In the genomic region with DNA sequence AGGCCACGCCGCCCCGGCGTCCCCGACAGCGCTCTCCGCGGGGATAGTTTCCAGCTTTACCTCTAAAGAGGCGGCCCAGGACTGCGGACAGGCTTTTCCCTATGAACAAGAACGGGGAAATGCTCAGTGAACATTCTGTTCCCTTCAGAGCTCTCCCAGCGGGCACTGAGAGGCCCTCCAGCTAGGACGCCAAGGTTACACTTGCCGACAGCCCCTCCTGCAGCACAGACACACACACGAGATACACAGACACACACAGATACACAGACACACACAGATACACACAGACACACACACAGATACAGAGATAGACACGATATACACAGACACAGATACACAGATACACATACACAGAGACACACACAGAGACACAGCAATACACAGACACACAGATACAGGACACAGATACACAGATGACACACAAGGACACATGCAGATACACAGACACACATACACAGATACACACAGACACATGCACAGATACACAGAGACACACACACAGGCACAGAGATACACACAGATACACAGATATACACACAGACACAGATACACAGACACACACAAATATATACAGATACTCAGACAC, we compare ENCODE assay signal across 10 cellular contexts. TPM values are rescaled to one million over a fixed set of nuclear protein-coding genes. Genes with fewer than 3 reads are reported as not detected.
A peak's percentile ranks its signal among the peaks of the same experiment; 100 is the strongest.
DNase-seq lines count a peak whose midpoint lies in the region; ATAC-seq lines count a peak whose summit lies in the region.
"Had no signal": no experiment of that assay in that cellular context is flagged by ENCODE, and none has a peak within 500 bp of the region (broad histone marks: within the 10 kb centered on the region; RNA-seq: fewer than 3 reads in every experiment).

No MANE protein-coding gene starts in this region.

- H3F3A ChIP-seq in GM23248 (ENCODE audit: insufficient read depth), result no peaks in the 10 kb centered on the region

- H3K36me3 ChIP-seq in GM23248 (ENCODE audit: low read depth) (no peaks in the 10 kb centered on the region), iPS-15b (ENCODE audit: control insufficient read depth, insufficient read depth, low read length) (no peaks in the 10 kb centered on the region)

- no peaks in the 10 kb centered on the region for H3K79me2 ChIP-seq in GM23248 (ENCODE audit: insufficient read depth)

- H3K4me1 Mint-ChIP-seq in activated naive CD8-positive, alpha-beta T cell treated with anti-CD3 and anti-CD28 coated beads, Interleukin-2, amount 10 ng/mL, durations not matched to agents 7 days and 5 days, result peaks cover 21% of the 10 kb centered on the region
- H3K4me1 Mint-ChIP-seq in stimulated activated effector memory CD8-positive, alpha-beta T cell treated with anti-CD3 and anti-CD28 coated beads, Interleukin-12 subunit alpha, Interleukin-12 subunit beta, amount 100 ng/mL, for 72 hours, result peaks cover 39% of the 10 kb centered on the region

- H3K9ac ChIP-seq in GM23248 (no peak overlapping the region), iPS-15b (ENCODE audit: low read depth, low read length) (no peak overlapping the region)

- in situ Hi-C loops in GM23248 (cut with MboI), result no loop called here

- no peaks in the 10 kb centered on the region for H3K9me3 ChIP-seq in GM23248 (ENCODE audit: low read depth)
- H3K9me3 ChIP-seq in iPS-15b (ENCODE audit: control insufficient read depth, insufficient read depth, low read length), result no peaks in the 10 kb centered on the region

- H3K4me3 ChIP-seq in GM23248 (no peak overlapping the region), iPS-15b (ENCODE audit: low read depth, low read length) (peak overlapping the region; percentile 44)

- 12 to 14% methylated on average over 7 to 13 of the region's 16 CpGs for WGBS in GM23248 (ENCODE audit: low coverage in 1 of 2, low lambda C conversion rate in 2 of 2, missing lambda C conversion rate in 2 of 2), 2 experiments

- no peaks in the 10 kb centered on the region for H3K9me3 Mint-ChIP-seq in activated naive CD8-positive, alpha-beta T cell treated with anti-CD3 and anti-CD28 coated beads, Interleukin-2, amount 10 ng/mL, durations not matched to agents 7 days and 5 days
- no peaks in the 10 kb centered on the region for H3K9me3 Mint-ChIP-seq in stimulated activated effector memory CD8-positive, alpha-beta T cell treated with anti-CD3 and anti-CD28 coated beads, Interleukin-12 subunit alpha, Interleukin-12 subunit beta, amount 100 ng/mL, for 72 hours
- H3K9me3 Mint-ChIP-seq: activated CD8-positive, alpha-beta T cell treated with anti-CD3 and anti-CD28 coated beads for 36 hours had no signal

- H3K4me1 ChIP-seq in GM23248 (ENCODE audit: insufficient read depth) (peaks cover 4% of the 10 kb centered on the region), iPS-15b (ENCODE audit: control insufficient read depth, insufficient read depth, low read length) (peaks cover 2% of the 10 kb centered on the region)

- no peak overlapping the region for H3K27ac ChIP-seq in GM23248
- H3K27ac ChIP-seq: dorsolateral prefrontal cortex had no signal

- no peaks in the 10 kb centered on the region for H3K9me2 ChIP-seq in GM23248 (ENCODE audit: insufficient read depth)

- peak overlapping the region; percentile 4 for H3K4me3 Mint-ChIP-seq in activated naive CD8-positive, alpha-beta T cell treated with anti-CD3 and anti-CD28 coated beads, Interleukin-2, amount 10 ng/mL, durations not matched to agents 7 days and 5 days
- peak overlapping the region; percentile 5 for H3K4me3 Mint-ChIP-seq in stimulated activated effector memory CD8-positive, alpha-beta T cell treated with anti-CD3 and anti-CD28 coated beads, Interleukin-12 subunit alpha, Interleukin-12 subunit beta, amount 100 ng/mL, for 72 hours

- POLR2A ChIA-PET in activated naive CD8-positive, alpha-beta T cell treated with anti-CD3 and anti-CD28 coated beads, Interleukin-2, amount 10 ng/mL, durations not matched to agents 7 days and 5 days (lab: Charles Lee), result no interaction called here

- H3K36me3 Mint-ChIP-seq in activated naive CD8-positive, alpha-beta T cell treated with anti-CD3 and anti-CD28 coated beads, Interleukin-2, amount 10 ng/mL, durations not matched to agents 7 days and 5 days, result no peaks in the 10 kb centered on the region
- no peaks in the 10 kb centered on the region for H3K36me3 Mint-ChIP-seq in stimulated activated effector memory CD8-positive, alpha-beta T cell treated with anti-CD3 and anti-CD28 coated beads, Interleukin-12 subunit alpha, Interleukin-12 subunit beta, amount 100 ng/mL, for 72 hours

- H2AFZ ChIP-seq in GM23248, result peak overlapping the region; percentile 53

- H3K4me2 ChIP-seq in GM23248 (ENCODE audit: unreplicated experiment), result no peak overlapping the region

- H3K27me3 Mint-ChIP-seq in activated naive CD8-positive, alpha-beta T cell treated with anti-CD3 and anti-CD28 coated beads, Interleukin-2, amount 10 ng/mL, durations not matched to agents 7 days and 5 days, result peaks cover 48% of the 10 kb centered on the region

- H3K27me3 ChIP-seq in GM23248 (replicated peaks; ENCODE audit: insufficient read depth), result peaks cover 43% of the 10 kb centered on the region
- peaks cover 82% of the 10 kb centered on the region for H3K27me3 ChIP-seq in iPS-15b (ENCODE audit: control insufficient read depth, insufficient read depth, low read length)

- no peak for ATAC-seq in activated naive CD8-positive, alpha-beta T cell treated with anti-CD3 and anti-CD28 coated beads, Interleukin-2, amount 10 ng/mL, durations not matched to agents 7 days and 5 days (ENCODE audit: low read depth)
- ATAC-seq in stimulated activated effector memory CD8-positive, alpha-beta T cell treated with anti-CD3 and anti-CD28 coated beads, Interleukin-12 subunit alpha, Interleukin-12 subunit beta, amount 100 ng/mL, for 72 hours, result no peak
- ATAC-seq in HG02678 (IDR thresholded peaks at IDR 0.05; ENCODE audit: unreplicated experiment) (no peak), HG03469 (IDR thresholded peaks at IDR 0.05; ENCODE audit: unreplicated experiment) (no peak)

- DNase-seq in GM23248 (no peak), kidney tubule cell (ENCODE audit: low spot score) (no peak)
- DNase-seq in activated naive CD8-positive, alpha-beta T cell treated with anti-CD3 and anti-CD28 coated beads, Interleukin-2, amount 10 ng/mL, durations not matched to agents 7 days and 5 days, result no peak
- DNase-seq in stimulated activated effector memory CD8-positive, alpha-beta T cell treated with anti-CD3 and anti-CD28 coated beads, Interleukin-12 subunit alpha, Interleukin-12 subunit beta, amount 100 ng/mL, for 72 hours (ENCODE audit: low spot score in 2 of 2), result no peak
- no peak for DNase-seq in stimulated activated naive CD4-positive, alpha-beta T cell treated with Interleukin-2 at 50 U/mL for 16 hours (lab: John Stamatoyannopoulos, UW)

- H3K27ac Mint-ChIP-seq in activated naive CD8-positive, alpha-beta T cell treated with anti-CD3 and anti-CD28 coated beads, Interleukin-2, amount 10 ng/mL, durations not matched to agents 7 days and 5 days, result no peak overlapping the region
- no peak overlapping the region for H3K27ac Mint-ChIP-seq in stimulated activated effector memory CD8-positive, alpha-beta T cell treated with anti-CD3 and anti-CD28 coated beads, Interleukin-12 subunit alpha, Interleukin-12 subunit beta, amount 100 ng/mL, for 72 hours
- H3K27ac Mint-ChIP-seq: activated CD8-positive, alpha-beta T cell treated with anti-CD3 and anti-CD28 coated beads for 36 hours had no signal

- no peaks in the 10 kb centered on the region for H4K20me1 ChIP-seq in GM23248 (ENCODE audit: insufficient read depth)

RNA-seq across cellular contexts. Expression of a gene that starts 0.5 kb away (rescaled TPM):
- total RNA-seq in GM23248 (2014; rRNA removed; shearing (Covaris generic)), result not detected in 2 replicates
- polyA plus RNA-seq in GM23248 (2016; fragmentation: Nextera tagmentation; extraction: Ambion mirVana), result not detected in 2 replicates
- total RNA-seq in activated naive CD8-positive, alpha-beta T cell treated with anti-CD3 and anti-CD28 coated beads, Interleukin-2, amount 10 ng/mL, durations not matched to agents 7 days and 5 days, result not detected
- total RNA-seq: activated CD8-positive, alpha-beta T cell treated with anti-CD3 and anti-CD28 coated beads for 36 hours had no signal
